Comparison of ENCODE assay signal across 8 cellular contexts in the genomic region with DNA sequence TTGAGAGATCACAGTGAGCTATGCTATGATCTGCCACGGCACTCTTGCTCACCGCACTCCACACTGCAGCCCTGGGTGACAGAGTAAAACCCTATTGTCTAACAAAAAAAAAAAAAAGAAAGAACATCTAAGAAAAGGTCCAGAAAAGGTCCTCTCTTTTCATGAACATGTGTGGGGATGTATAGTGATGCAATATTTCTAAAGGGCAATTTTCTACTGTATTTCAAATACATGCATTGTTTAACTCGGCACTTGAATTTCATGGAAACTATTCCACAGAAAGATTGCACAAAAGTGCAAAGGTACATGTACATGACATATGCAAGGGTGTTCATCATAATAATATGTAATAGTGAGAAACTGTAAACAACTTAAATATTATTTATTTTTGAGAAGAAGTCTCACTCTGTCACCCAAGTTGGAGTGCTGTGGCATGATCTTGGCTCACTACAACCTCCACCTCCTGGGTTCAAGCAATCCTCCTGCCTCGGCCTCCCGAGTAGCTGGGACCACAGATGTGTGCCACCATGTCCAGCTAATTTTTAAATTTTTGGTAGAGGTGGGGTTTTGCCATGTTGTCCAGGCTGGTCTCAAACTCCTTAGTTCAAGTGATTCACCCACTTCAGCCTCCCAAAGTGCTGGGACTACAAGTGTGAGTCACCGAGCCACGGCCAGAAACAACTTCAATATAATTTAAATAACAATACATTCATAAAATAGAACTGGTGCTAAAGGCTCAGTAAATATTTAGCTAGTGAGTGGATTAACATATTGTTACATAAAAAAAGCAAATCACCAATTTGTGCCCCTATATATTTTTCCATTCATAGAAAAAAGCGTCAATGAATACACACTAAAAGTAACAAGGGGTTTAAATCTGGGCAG. TPM values are rescaled to one million over a fixed set of nuclear protein-coding genes. Genes with fewer than 3 reads are reported as not detected.
DNase-seq lines count a peak whose midpoint lies in the region; ATAC-seq and TF ChIP-seq lines count a peak whose summit lies in the region.

No MANE protein-coding gene starts in this region.

- H3K4me1 ChIP-seq in transverse colon, result peaks cover 7 to 33% (median 29%) of the 10 kb centered on the region in 4 donors

- in situ Hi-C loops in transverse colon (cut with MboI; ENCODE audit: low pct_ligation_motif_present in 1 of 4, low pct_unique_long_range_greater_than_20kb in 1 of 4, low sequenced_read_pairs in 3 of 4), result no loop called here
- in situ Hi-C loops in G401 (cut with HindIII; ENCODE audit: low sequenced_read_pairs), result no loop called here

- H3K36me3 ChIP-seq in SK-N-MC (ENCODE audit: insufficient read depth, low read length), result no peaks in the 10 kb centered on the region
- no peaks in the 10 kb centered on the region for H3K36me3 ChIP-seq in transverse colon

- TF ChIP-seq CTCF in fibroblast of pulmonary artery (IDR thresholded peaks at IDR 0.05; ENCODE audit: low read length, missing control alignments) (no peak), transverse colon (IDR thresholded peaks at IDR 0.05) (no peak)

- peaks cover 28% of the 10 kb centered on the region for H3K4me1 Mint-ChIP-seq in activated naive CD4-positive, alpha-beta T cell treated with anti-CD3 and anti-CD28 coated beads, Interleukin-2, amount 50 U/mL, for 24 hours

- intact Hi-C loops in transverse colon (cut with DNase I; ENCODE audit: low total_unique reads) (no loop called here), left ventricle myocardium superior (cut with micrococcal nuclease) (no loop called here)

- H3K9me3 ChIP-seq in SK-N-MC (ENCODE audit: low read depth, low read length), result no peaks in the 10 kb centered on the region
- H3K9me3 ChIP-seq in transverse colon, result no peaks in the 10 kb centered on the region

- DNase-seq in activated naive CD4-positive, alpha-beta T cell (lab: John Stamatoyannopoulos, UW), result no peak
- DNase-seq in SK-N-MC (ENCODE audit: low read depth, low spot score) (no peak), fibroblast of pulmonary artery (ENCODE audit: low read depth) (peak; percentile 23), transverse colon (no peak), G401 (ENCODE audit: low spot score) (no peak), left ventricle myocardium superior (no peak)

- ATAC-seq in GM18517 (IDR thresholded peaks at IDR 0.05; ENCODE audit: unreplicated experiment) (no peak), left ventricle myocardium superior (no peak)

- H3K27ac Mint-ChIP-seq in activated naive CD4-positive, alpha-beta T cell treated with anti-CD3 and anti-CD28 coated beads, Interleukin-2, amount 50 U/mL, for 24 hours, result no peak overlapping the region

- H3K36me3 Mint-ChIP-seq in activated naive CD4-positive, alpha-beta T cell treated with anti-CD3 and anti-CD28 coated beads, Interleukin-2, amount 50 U/mL, for 24 hours, result peaks cover 17% of the 10 kb centered on the region

- no peaks in the 10 kb centered on the region for H3K27me3 Mint-ChIP-seq in activated naive CD4-positive, alpha-beta T cell treated with anti-CD3 and anti-CD28 coated beads, Interleukin-2, amount 50 U/mL, for 24 hours

- no peak for TF ChIP-seq POLR2A in transverse colon (IDR thresholded peaks at IDR 0.05)

- 83 to 87% methylated on average over 8 of the region's 8 CpGs for WGBS in transverse colon (ENCODE audit: low coverage in 1 of 2), 2 donors

- peak overlapping the region; percentile 92 for H3K4me3 Mint-ChIP-seq in activated naive CD4-positive, alpha-beta T cell treated with anti-CD3 and anti-CD28 coated beads, Interleukin-2, amount 50 U/mL, for 24 hours

- H3K9ac ChIP-seq in SK-N-MC (ENCODE audit: insufficient read length), result no peak overlapping the region

- TF ChIP-seq EP300 in transverse colon (IDR thresholded peaks at IDR 0.05; ENCODE audit: low read depth), result no peak

- no peaks in the 10 kb centered on the region for H3K27me3 ChIP-seq in transverse colon

- no peak overlapping the region for H3K27ac ChIP-seq in SK-N-MC
- peak overlapping the region in 3 of 4 donors; percentile 94 to 96 (median 95) for H3K27ac ChIP-seq in transverse colon

- H3K4me3 ChIP-seq in SK-N-MC (peak overlapping the region; percentile 85; the same call in 1 of the 2 replicates), fibroblast of pulmonary artery (replicated peaks; ENCODE audit: low read depth, low read length) (no peak overlapping the region), transverse colon (no peak overlapping the region)

- no peaks in the 10 kb centered on the region for H3K9me3 Mint-ChIP-seq in activated naive CD4-positive, alpha-beta T cell treated with anti-CD3 and anti-CD28 coated beads, Interleukin-2, amount 50 U/mL, for 24 hours

RNA-seq across cellular contexts. Expression of a gene that starts 1.3 kb away (rescaled TPM):
- total RNA-seq in transverse colon (10 to 100 TPM in 3 of 4 donors, 1 to 10 TPM in 1; 7.5 to 62.7 (median 13.7) TPM), left ventricle myocardium superior (13.1 TPM)
- total RNA-seq in G401 (2014; rRNA removed; shearing (Covaris generic)), result 3.8 and 7.0 TPM in 2 replicates

RNA-seq across cellular contexts. Expression of a gene that starts 11.4 kb away (rescaled TPM):
- total RNA-seq in transverse colon (10 to 100 TPM; 31.9 to 81.9 (median 54.1) TPM), left ventricle myocardium superior (70.7 TPM)
- 59.7 and 62.5 TPM in 2 replicates for total RNA-seq in G401 (2014; rRNA removed; shearing (Covaris generic))

RNA-seq across cellular contexts. Expression of a gene that starts 20.7 kb away (rescaled TPM):
- total RNA-seq in transverse colon (100 to 1,000 TPM in 1 of 4 donors, 10 to 100 TPM in 3; 19.1 to 119 (median 35.6) TPM), left ventricle myocardium superior (31.2 TPM)
- total RNA-seq in G401 (2014; rRNA removed; shearing (Covaris generic)), result 137 and 202 TPM in 2 replicates
